ENCODE assay signal across 32 cellular contexts in the genomic region with DNA sequence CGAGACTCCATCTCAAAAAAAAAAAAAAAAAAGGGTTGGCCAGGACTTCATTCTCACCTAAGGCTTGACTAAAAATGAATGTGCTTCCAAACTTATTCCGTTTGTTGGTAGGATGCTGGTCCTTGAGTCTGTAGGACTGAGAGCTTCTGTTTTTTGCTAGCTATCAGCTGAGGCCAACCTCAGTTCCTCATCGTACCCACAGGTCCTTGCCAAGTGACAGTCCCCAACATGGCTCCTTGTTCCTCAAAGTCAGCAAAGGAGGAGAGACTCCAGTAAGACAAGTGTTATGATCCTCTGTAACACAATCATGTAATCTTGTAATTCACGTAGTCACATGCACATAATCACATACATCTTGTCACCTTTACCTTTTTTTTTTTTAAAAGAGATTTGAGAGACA.
"Had no signal": no experiment of that assay in that cellular context is flagged by ENCODE, and none has a peak within 500 bp of the region (broad histone marks: within the 10 kb centered on the region; RNA-seq: fewer than 3 reads in every experiment).

No MANE protein-coding gene starts in this region.

- ATAC-seq: activated CD8-positive, alpha-beta memory T cell treated with anti-CD3 and anti-CD28 coated beads, Interleukin-2, amount 10 ng/mL, durations not matched to agents 7 days and 5 days; activated CD8-positive, alpha-beta T cell treated with anti-CD3 and anti-CD28 coated beads for 36 hours; activated naive CD4-positive, alpha-beta T cell treated with anti-CD3 and anti-CD28 coated beads, Interleukin-2, amount 50 U/mL, for 72 hours; activated T-cell treated with anti-CD3 and anti-CD28 coated beads, Interleukin-2, amount 50 U/mL, for 72 hours; effector memory CD8-positive, alpha-beta T cell; gastrocnemius medialis; left lung; lower lobe of right lung; naive thymus-derived CD8-positive, alpha-beta T cell; pancreas; stimulated activated memory B cell treated with anti-CD40 and anti-IgM and Interleukin-4, amounts not matched to agents 10 μg/mL and 1 μg/mL and 100 μg/mL, for 72 hours; stimulated activated naive CD8-positive, alpha-beta T cell treated with anti-CD3 and anti-CD28 coated beads, Interleukin-15, amount 100 ng/mL, for 72 hours had no signal

- DNase-seq: activated CD4-positive, alpha-beta T cell treated with anti-CD3 and anti-CD28 coated beads, Interleukin-2, amount 10 ng/mL, durations not matched to agents 24 days and 14 days; activated CD4-positive, CD25-positive, alpha-beta regulatory T cell treated with anti-CD3 and anti-CD28 coated beads, Interleukin-2, amount 50 U/mL, for 72 hours; activated CD8-positive, alpha-beta memory T cell treated with anti-CD3 and anti-CD28 coated beads, Interleukin-2, amount 10 ng/mL, durations not matched to agents 7 days and 5 days; activated CD8-positive, alpha-beta T cell treated with anti-CD3 and anti-CD28 coated beads for 36 hours; activated naive CD4-positive, alpha-beta T cell; activated T-cell treated with anti-CD3 and anti-CD28 coated beads for 4 hours; activated T-cell treated with anti-CD3 and anti-CD28 coated beads, Interleukin-2, amount 50 U/mL, for 72 hours; cerebellar nuclear complex; colonic mucosa; effector memory CD8-positive, alpha-beta T cell; erythroblast; gastrocnemius medialis; glutamatergic neuron; left lung; lower lobe of right lung; mesenchymal stem cell; naive thymus-derived CD8-positive, alpha-beta T cell; nucleus accumbens; pancreas; retina; sigmoid colon; small intestine; stimulated activated CD4-positive, alpha-beta T cell treated with anti-CD3 and anti-CD28 coated beads, Interleukin-4, amount 100 ng/mL, for 4 hours; stimulated activated CD8-positive, alpha-beta memory T cell treated with anti-CD3 and anti-CD28 coated beads, Interleukin-4, amount 100 ng/mL, for 48 hours; stimulated activated naive CD8-positive, alpha-beta T cell treated with anti-CD3 and anti-CD28 coated beads, Interleukin-15, amount 100 ng/mL, for 72 hours; substantia nigra; upper lobe of left lung had no signal

- H3K36me3 ChIP-seq: cardiac muscle cell, colonic mucosa, gastrocnemius medialis, left lung, lower lobe of right lung, pancreas, prostate gland, sigmoid colon, upper lobe of left lung had no signal

- FAIRE-seq: islet of Langerhans, pancreas, small intestine had no signal

- H3K4me3 ChIP-seq: cardiac muscle cell, colonic mucosa, gastrocnemius medialis, left lung, lower lobe of right lung, pancreas, prostate gland, sigmoid colon, upper lobe of left lung had no signal

- H3K27me3 ChIP-seq: cardiac muscle cell, colonic mucosa, gastrocnemius medialis, left lung, pancreas, sigmoid colon, upper lobe of left lung had no signal
